Comparison of ENCODE assay signal across 1 cellular context in genomic region chr1:25771246-25772114, GRCh38.
A peak's percentile ranks its signal among the peaks of the same experiment; 100 is the strongest.
TF ChIP-seq lines count a peak whose summit lies in the region.

No MANE protein-coding gene starts in this region.

TF ChIP-seq in HepG2, 621 proteins besides CTCF, POLR2A, EP300 and RAD21 (continued from another document and continues in another):
- TF ChIP-seq, protein P1, sequence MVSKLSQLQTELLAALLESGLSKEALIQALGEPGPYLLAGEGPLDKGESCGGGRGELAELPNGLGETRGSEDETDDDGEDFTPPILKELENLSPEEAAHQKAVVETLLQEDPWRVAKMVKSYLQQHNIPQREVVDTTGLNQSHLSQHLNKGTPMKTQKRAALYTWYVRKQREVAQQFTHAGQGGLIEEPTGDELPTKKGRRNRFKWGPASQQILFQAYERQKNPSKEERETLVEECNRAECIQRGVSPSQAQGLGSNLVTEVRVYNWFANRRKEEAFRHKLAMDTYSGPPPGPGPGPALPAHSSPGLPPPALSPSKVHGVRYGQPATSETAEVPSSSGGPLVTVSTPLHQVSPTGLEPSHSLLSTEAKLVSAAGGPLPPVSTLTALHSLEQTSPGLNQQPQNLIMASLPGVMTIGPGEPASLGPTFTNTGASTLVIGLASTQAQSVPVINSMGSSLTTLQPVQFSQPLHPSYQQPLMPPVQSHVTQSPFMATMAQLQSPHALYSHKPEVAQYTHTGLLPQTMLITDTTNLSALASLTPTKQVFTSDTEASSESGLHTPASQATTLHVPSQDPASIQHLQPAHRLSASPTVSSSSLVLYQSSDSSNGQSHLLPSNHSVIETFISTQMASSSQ (IDR thresholded peaks at IDR 0.05; ENCODE audit: low read depth): no peak
- TF ChIP-seq, protein P1 (CRISPR knock-in tag; IDR thresholded peaks at IDR 0.05; ENCODE audit: borderline replicate concordance): no peak
- TF ChIP-seq KLF9 (CRISPR knock-in tag; IDR thresholded peaks at IDR 0.05; ENCODE audit: low read depth) (no peak), BCLAF1 (IDR thresholded peaks at IDR 0.05) (no peak), SNAPC2 (CRISPR knock-in tag; IDR thresholded peaks at IDR 0.05) (no peak), ZNF230 (CRISPR knock-in tag; IDR thresholded peaks at IDR 0.05) (peak; percentile 58; the same call in 1 of the 2 replicates), ZFP1 (CRISPR knock-in tag; IDR thresholded peaks at IDR 0.05) (no peak), HNRNPUL1 (IDR thresholded peaks at IDR 0.05; ENCODE audit: low read depth, low read length) (no peak), ZNF546 (CRISPR knock-in tag; conservative IDR thresholded peaks at IDR 0.05) (no peak), XRCC5 (optimal IDR thresholded peaks at IDR 0.05; ENCODE audit: low read length) (no peak), HNRNPLL (IDR thresholded peaks at IDR 0.05; ENCODE audit: low read depth, low read length, poor library complexity, severe bottlenecking) (peak; percentile 43), ZNF687 (CRISPR knock-in tag; IDR thresholded peaks at IDR 0.05) (peak; percentile 71), ZFX (CRISPR knock-in tag; IDR thresholded peaks at IDR 0.05; ENCODE audit: low read depth) (peak; percentile 57; the same call in 1 of the 2 replicates), ZC3H4 (CRISPR knock-in tag; IDR thresholded peaks at IDR 0.05; ENCODE audit: borderline replicate concordance) (no peak), FIP1L1 (IDR thresholded peaks at IDR 0.05; ENCODE audit: borderline replicate concordance, insufficient read depth, low read depth, low read length) (no peak), ZBTB37 (CRISPR knock-in tag; IDR thresholded peaks at IDR 0.05) (no peak), IRF9 (CRISPR knock-in tag; IDR thresholded peaks at IDR 0.05; ENCODE audit: borderline replicate concordance) (peak; percentile 67; the same call in 1 of the 2 replicates), MATR3 (CRISPR knock-in tag; IDR thresholded peaks at IDR 0.05) (no peak), GATA4 (IDR thresholded peaks at IDR 0.05; ENCODE audit: borderline replicate concordance, low read depth) (no peak), ZNF777 (CRISPR knock-in tag; IDR thresholded peaks at IDR 0.05) (no peak), ZNF251 (CRISPR knock-in tag; IDR thresholded peaks at IDR 0.05) (no peak), ZNF878 (CRISPR knock-in tag; IDR thresholded peaks at IDR 0.05) (0 out of 2 replicates have a peak, but pooled peaks have one; percentile 61), CBFB (CRISPR knock-in tag; IDR thresholded peaks at IDR 0.05) (0 out of 2 replicates have a peak, but pooled peaks have one; percentile 15), KDM4B (CRISPR knock-in tag; IDR thresholded peaks at IDR 0.05) (no peak), MEF2D (CRISPR knock-in tag; IDR thresholded peaks at IDR 0.05) (no peak), ZNF772 (CRISPR knock-in tag; IDR thresholded peaks at IDR 0.05) (peak; percentile 45; the same call in 1 of the 2 replicates), ASH2L (IDR thresholded peaks at IDR 0.05; ENCODE audit: insufficient read length, low read depth, low read length) (peak; percentile 20), ISL2 (CRISPR knock-in tag; IDR thresholded peaks at IDR 0.05) (0 out of 2 replicates have a peak, but pooled peaks have one; percentile 23), TBP (CRISPR knock-in tag; IDR thresholded peaks at IDR 0.05) (no peak), PHF8 (CRISPR knock-in tag; IDR thresholded peaks at IDR 0.05) (peak; percentile 45; the same call in 1 of the 2 replicates)
- TF ChIP-seq, protein P2, sequence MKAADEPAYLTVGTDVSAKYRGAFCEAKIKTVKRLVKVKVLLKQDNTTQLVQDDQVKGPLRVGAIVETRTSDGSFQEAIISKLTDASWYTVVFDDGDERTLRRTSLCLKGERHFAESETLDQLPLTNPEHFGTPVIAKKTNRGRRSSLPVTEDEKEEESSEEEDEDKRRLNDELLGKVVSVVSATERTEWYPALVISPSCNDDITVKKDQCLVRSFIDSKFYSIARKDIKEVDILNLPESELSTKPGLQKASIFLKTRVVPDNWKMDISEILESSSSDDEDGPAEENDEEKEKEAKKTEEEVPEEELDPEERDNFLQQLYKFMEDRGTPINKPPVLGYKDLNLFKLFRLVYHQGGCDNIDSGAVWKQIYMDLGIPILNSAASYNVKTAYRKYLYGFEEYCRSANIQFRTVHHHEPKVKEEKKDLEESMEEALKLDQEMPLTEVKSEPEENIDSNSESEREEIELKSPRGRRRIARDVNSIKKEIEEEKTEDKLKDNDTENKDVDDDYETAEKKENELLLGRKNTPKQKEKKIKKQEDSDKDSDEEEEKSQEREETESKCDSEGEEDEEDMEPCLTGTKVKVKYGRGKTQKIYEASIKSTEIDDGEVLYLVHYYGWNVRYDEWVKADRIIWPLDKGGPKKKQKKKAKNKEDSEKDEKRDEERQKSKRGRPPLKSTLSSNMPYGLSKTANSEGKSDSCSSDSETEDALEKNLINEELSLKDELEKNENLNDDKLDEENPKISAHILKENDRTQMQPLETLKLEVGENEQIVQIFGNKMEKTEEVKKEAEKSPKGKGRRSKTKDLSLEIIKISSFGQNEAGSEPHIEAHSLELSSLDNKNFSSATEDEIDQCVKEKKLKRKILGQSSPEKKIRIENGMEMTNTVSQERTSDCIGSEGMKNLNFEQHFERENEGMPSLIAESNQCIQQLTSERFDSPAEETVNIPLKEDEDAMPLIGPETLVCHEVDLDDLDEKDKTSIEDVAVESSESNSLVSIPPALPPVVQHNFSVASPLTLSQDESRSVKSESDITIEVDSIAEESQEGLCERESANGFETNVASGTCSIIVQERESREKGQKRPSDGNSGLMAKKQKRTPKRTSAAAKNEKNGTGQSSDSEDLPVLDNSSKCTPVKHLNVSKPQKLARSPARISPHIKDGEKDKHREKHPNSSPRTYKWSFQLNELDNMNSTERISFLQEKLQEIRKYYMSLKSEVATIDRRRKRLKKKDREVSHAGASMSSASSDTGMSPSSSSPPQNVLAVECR (CRISPR knock-in tag; IDR thresholded peaks at IDR 0.05; ENCODE audit: borderline replicate concordance): peak; percentile 27; the same call in 1 of the 2 replicates
- TF ChIP-seq, protein P3, sequence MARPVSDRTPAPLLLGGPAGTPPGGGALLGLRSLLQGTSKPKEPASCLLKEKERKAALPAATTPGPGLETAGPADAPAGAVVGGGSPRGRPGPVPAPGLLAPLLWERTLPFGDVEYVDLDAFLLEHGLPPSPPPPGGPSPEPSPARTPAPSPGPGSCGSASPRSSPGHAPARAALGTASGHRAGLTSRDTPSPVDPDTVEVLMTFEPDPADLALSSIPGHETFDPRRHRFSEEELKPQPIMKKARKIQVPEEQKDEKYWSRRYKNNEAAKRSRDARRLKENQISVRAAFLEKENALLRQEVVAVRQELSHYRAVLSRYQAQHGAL (CRISPR knock-in tag; IDR thresholded peaks at IDR 0.05; ENCODE audit: not compliant biosample characterization): no peak
- TF ChIP-seq, protein P4, sequence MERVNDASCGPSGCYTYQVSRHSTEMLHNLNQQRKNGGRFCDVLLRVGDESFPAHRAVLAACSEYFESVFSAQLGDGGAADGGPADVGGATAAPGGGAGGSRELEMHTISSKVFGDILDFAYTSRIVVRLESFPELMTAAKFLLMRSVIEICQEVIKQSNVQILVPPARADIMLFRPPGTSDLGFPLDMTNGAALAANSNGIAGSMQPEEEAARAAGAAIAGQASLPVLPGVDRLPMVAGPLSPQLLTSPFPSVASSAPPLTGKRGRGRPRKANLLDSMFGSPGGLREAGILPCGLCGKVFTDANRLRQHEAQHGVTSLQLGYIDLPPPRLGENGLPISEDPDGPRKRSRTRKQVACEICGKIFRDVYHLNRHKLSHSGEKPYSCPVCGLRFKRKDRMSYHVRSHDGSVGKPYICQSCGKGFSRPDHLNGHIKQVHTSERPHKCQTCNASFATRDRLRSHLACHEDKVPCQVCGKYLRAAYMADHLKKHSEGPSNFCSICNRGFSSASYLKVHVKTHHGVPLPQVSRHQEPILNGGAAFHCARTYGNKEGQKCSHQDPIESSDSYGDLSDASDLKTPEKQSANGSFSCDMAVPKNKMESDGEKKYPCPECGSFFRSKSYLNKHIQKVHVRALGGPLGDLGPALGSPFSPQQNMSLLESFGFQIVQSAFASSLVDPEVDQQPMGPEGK (CRISPR knock-in tag; IDR thresholded peaks at IDR 0.05): 0 out of 2 replicates have a peak, but pooled peaks have one; percentile 39
- TF ChIP-seq, protein P5, sequence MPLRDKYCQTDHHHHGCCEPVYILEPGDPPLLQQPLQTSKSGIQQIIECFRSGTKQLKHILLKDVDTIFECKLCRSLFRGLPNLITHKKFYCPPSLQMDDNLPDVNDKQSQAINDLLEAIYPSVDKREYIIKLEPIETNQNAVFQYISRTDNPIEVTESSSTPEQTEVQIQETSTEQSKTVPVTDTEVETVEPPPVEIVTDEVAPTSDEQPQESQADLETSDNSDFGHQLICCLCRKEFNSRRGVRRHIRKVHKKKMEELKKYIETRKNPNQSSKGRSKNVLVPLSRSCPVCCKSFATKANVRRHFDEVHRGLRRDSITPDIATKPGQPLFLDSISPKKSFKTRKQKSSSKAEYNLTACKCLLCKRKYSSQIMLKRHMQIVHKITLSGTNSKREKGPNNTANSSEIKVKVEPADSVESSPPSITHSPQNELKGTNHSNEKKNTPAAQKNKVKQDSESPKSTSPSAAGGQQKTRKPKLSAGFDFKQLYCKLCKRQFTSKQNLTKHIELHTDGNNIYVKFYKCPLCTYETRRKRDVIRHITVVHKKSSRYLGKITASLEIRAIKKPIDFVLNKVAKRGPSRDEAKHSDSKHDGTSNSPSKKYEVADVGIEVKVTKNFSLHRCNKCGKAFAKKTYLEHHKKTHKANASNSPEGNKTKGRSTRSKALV (CRISPR knock-in tag; IDR thresholded peaks at IDR 0.05): 0 out of 2 replicates have a peak, but pooled peaks have one; percentile 51
